6 cellular contexts compared by ENCODE assay signal in genomic region chr19:14091885-14092462, GRCh38. TPM values are rescaled to one million over a fixed set of nuclear protein-coding genes. Genes with fewer than 3 reads are reported as not detected.
A peak's percentile ranks its signal among the peaks of the same experiment; 100 is the strongest.
DNase-seq lines count a peak whose midpoint lies in the region; ATAC-seq, FAIRE-seq and TF ChIP-seq lines count a peak whose summit lies in the region.

No MANE protein-coding gene starts in this region.

- peaks cover 16% of the 10 kb centered on the region for H3K4me1 Mint-ChIP-seq in activated CD8-positive, alpha-beta T cell treated with anti-CD3 and anti-CD28 coated beads for 36 hours (ENCODE audit: low read depth)

- H3K36me3 Mint-ChIP-seq in activated CD8-positive, alpha-beta T cell treated with anti-CD3 and anti-CD28 coated beads for 36 hours (ENCODE audit: low read depth), result peaks cover 36% of the 10 kb centered on the region

- FAIRE-seq in H54 (lab: Jason Lieb, UNC), result no peak

- peak; percentile 9 for ATAC-seq in GM21825 (IDR thresholded peaks at IDR 0.05; ENCODE audit: unreplicated experiment)
- ATAC-seq in activated CD8-positive, alpha-beta T cell treated with anti-CD3 and anti-CD28 coated beads for 36 hours, result peak; percentile 19
- no peak for ATAC-seq in HG03039 (IDR thresholded peaks at IDR 0.05; ENCODE audit: unreplicated experiment)

- intact Hi-C loops in activated CD8-positive, alpha-beta T cell treated with anti-CD3 and anti-CD28 coated beads for 36 hours (cut with micrococcal nuclease), result no loop called here

- TF ChIP-seq POLR2A in H54 (IDR thresholded peaks at IDR 0.05; ENCODE audit: low read depth, low read length), result no peak

- peak overlapping the region; percentile 90 for H3K27ac ChIP-seq in 22Rv1

- H3K27ac Mint-ChIP-seq in activated CD8-positive, alpha-beta T cell treated with anti-CD3 and anti-CD28 coated beads for 36 hours, result peak overlapping the region; percentile 97

- TF ChIP-seq CTCF in 22Rv1 (IDR thresholded peaks at IDR 0.05), result no peak
- TF ChIP-seq CTCF in activated CD8-positive, alpha-beta T cell treated with anti-CD3 and anti-CD28 coated beads for 36 hours (IDR thresholded peaks at IDR 0.05), result no peak

- CTCF ChIA-PET in activated CD8-positive, alpha-beta T cell treated with anti-CD3 and anti-CD28 coated beads for 36 hours (lab: Charles Lee), result interaction anchor here (1.3 to 3.7 kb wide), 4 partner anchors 12 to 45 kb away, joined by 4 to 29 read pairs (median 7); partner anchors contain the start of genes ASF1B and MISP3

- peaks cover 11% of the 10 kb centered on the region for H3K9me3 Mint-ChIP-seq in activated CD8-positive, alpha-beta T cell treated with anti-CD3 and anti-CD28 coated beads for 36 hours

- DNase-seq in activated CD8-positive, alpha-beta T cell treated with anti-CD3 and anti-CD28 coated beads for 36 hours, result peak; percentile 79
- DNase-seq in left kidney (ENCODE audit: low read depth, low spot score), result peak; percentile 42
- DNase-seq in H54 (ENCODE audit: insufficient read length, low spot score), result no peak

- peak overlapping the region; percentile 82 for H3K4me3 Mint-ChIP-seq in activated CD8-positive, alpha-beta T cell treated with anti-CD3 and anti-CD28 coated beads for 36 hours

- POLR2A ChIA-PET in activated CD8-positive, alpha-beta T cell treated with anti-CD3 and anti-CD28 coated beads for 36 hours (lab: Charles Lee), result interaction anchor here (1.0 to 1.7 kb wide), 6 partner anchors 8 to 29 kb away, joined by 3 to 7 read pairs (median 4); a partner anchor contains a TSS

- no peaks in the 10 kb centered on the region for H3K27me3 Mint-ChIP-seq in activated CD8-positive, alpha-beta T cell treated with anti-CD3 and anti-CD28 coated beads for 36 hours

RNA-seq across cellular contexts. Expression of gene SAMD1, which starts 1.4 kb away (rescaled TPM):
- 10 to 100 TPM; 62.1 to 66.9 TPM for total RNA-seq in activated CD8-positive, alpha-beta T cell treated with anti-CD3 and anti-CD28 coated beads for 36 hours

RNA-seq across cellular contexts. Expression of gene C19orf67, which starts 6.4 kb away (rescaled TPM):
- total RNA-seq in activated CD8-positive, alpha-beta T cell treated with anti-CD3 and anti-CD28 coated beads for 36 hours, result not detected

RNA-seq across cellular contexts. Expression of gene MISP3, which starts 19.4 kb away (rescaled TPM):
- total RNA-seq in activated CD8-positive, alpha-beta T cell treated with anti-CD3 and anti-CD28 coated beads for 36 hours, result 1 to 10 TPM; 1.4 to 1.5 TPM

RNA-seq across cellular contexts. Expression of gene PRKACA, which starts 25.6 kb away (rescaled TPM):
- total RNA-seq in activated CD8-positive, alpha-beta T cell treated with anti-CD3 and anti-CD28 coated beads for 36 hours, result 10 to 100 TPM; 61.0 to 61.5 TPM

RNA-seq across cellular contexts. Expression of gene PALM3, which starts 30.1 kb away (rescaled TPM):
- not detected for total RNA-seq in activated CD8-positive, alpha-beta T cell treated with anti-CD3 and anti-CD28 coated beads for 36 hours
